In genomic region chr1:37354876-37355275, GRCh38 we compare ENCODE assay signal across 29 cellular contexts.
"Had no signal": no experiment of that assay in that cellular context is flagged by ENCODE, and none has a peak within 500 bp of the region (broad histone marks: within the 10 kb centered on the region; RNA-seq: fewer than 3 reads in every experiment).

No MANE protein-coding gene starts in this region.

- H3K36me3 ChIP-seq: MG63 had no signal

- H3K9ac ChIP-seq: KMS-11 had no signal

- H3K9me3 ChIP-seq: MG63 had no signal

- H3K4me3 ChIP-seq: MG63 had no signal

- H3K27ac ChIP-seq: KMS-11 had no signal

- DNase-seq: Karpas-422, Kasumi-1, KG1, MG63, MM.1S, NCI-H1048, NCI-H1092, NCI-H1092 treated with DMSO at 0.1 percent for 48 hours, NCI-H1105, NCI-H1105 treated with DMSO at 0.1 percent for 48 hours, NCI-H1417 treated with DMSO at 0.1 percent for 48 hours, NCI-H1436 treated with DMSO at 0.1 percent for 48 hours, NCI-H146, NCI-H1694, NCI-H1694 treated with DMSO at 0.1 percent for 48 hours, NCI-H187, NCI-H187 treated with DMSO at 0.1 percent for 48 hours, NCI-H1930, NCI-H2081, NCI-H2081 treated with DMSO at 0.1 percent for 48 hours, NCI-H2107, NCI-H2171, NCI-H2171 treated with DMSO at 0.1 percent for 48 hours, NCI-H2227 treated with DMSO at 0.1 percent for 48 hours, NCI-H226, NCI-H446 treated with DMSO at 0.1 percent for 48 hours, NCI-H510A, NCI-H510A treated with DMSO at 0.1 percent for 48 hours had no signal
